In genomic region chr14:78156196-78156595, GRCh38 we compare ENCODE assay signal across 24 cellular contexts. TPM values are rescaled to one million over a fixed set of nuclear protein-coding genes. Genes with fewer than 3 reads are reported as not detected.
"Had no signal": no experiment of that assay in that cellular context is flagged by ENCODE, and none has a peak within 500 bp of the region (broad histone marks: within the 10 kb centered on the region; RNA-seq: fewer than 3 reads in every experiment).

No MANE protein-coding gene starts in this region.

- H3K9me3 Mint-ChIP-seq: dendritic cell treated with granulocyte-macrophage colony-stimulating factor and Interleukin-4, amounts not matched to agents 40 ng/mL and 50 ng/mL, for 4 days; endodermal cell; mesothelial cell of epicardium had no signal

- H3K4me3 ChIP-seq: colonic mucosa, esophagus muscularis mucosa, gastrocnemius medialis, heart right ventricle, left lung, lower lobe of right lung, mucosa of descending colon had no signal

- DNase-seq: colonic mucosa; cortex of kidney; effector CD8-positive, alpha-beta T cell; effector memory CD8-positive, alpha-beta T cell; endodermal cell; foreskin melanocyte; gastrocnemius medialis; glutamatergic neuron; head of caudate nucleus; heart right ventricle; hippocampal formation; left cardiac atrium; left lung; left ventricle myocardium superior; lower lobe of right lung; mesenchymal stem cell; mucosa of descending colon had no signal

- H3K36me3 Mint-ChIP-seq: mesothelial cell of epicardium had no signal

- H3K27ac Mint-ChIP-seq: dendritic cell treated with granulocyte-macrophage colony-stimulating factor and Interleukin-4, amounts not matched to agents 40 ng/mL and 50 ng/mL, for 4 days; effector memory CD8-positive, alpha-beta T cell; endodermal cell; mesothelial cell of epicardium had no signal

- H3K27ac ChIP-seq: colonic mucosa, esophagus muscularis mucosa, gastrocnemius medialis, heart right ventricle, left lung, lower lobe of right lung had no signal

- H3K9me3 ChIP-seq: colonic mucosa, esophagus muscularis mucosa, gastrocnemius medialis, heart right ventricle, left lung, lower lobe of right lung, mucosa of descending colon had no signal

- H3K4me3 Mint-ChIP-seq: dendritic cell treated with granulocyte-macrophage colony-stimulating factor and Interleukin-4, amounts not matched to agents 40 ng/mL and 50 ng/mL, for 4 days; effector memory CD8-positive, alpha-beta T cell; endodermal cell; mesothelial cell of epicardium had no signal

- H3K36me3 ChIP-seq: colonic mucosa, esophagus muscularis mucosa, gastrocnemius medialis, heart right ventricle, left lung, lower lobe of right lung had no signal

- H3K4me1 ChIP-seq: colonic mucosa, esophagus muscularis mucosa, gastrocnemius medialis, heart right ventricle, left lung, lower lobe of right lung had no signal

- FAIRE-seq: endometrium, islet of Langerhans, keratinocyte had no signal

- H3K27me3 ChIP-seq: colonic mucosa, gastrocnemius medialis had no signal

- H3K4me1 Mint-ChIP-seq: endodermal cell had no signal

RNA-seq across cellular contexts. Expression of gene NRXN3, which starts 14.0 kb away (rescaled TPM):
- total RNA-seq: lung microvascular endothelial cell had no signal
